ENCODE assay signal across 23 cellular contexts in the genomic region with DNA sequence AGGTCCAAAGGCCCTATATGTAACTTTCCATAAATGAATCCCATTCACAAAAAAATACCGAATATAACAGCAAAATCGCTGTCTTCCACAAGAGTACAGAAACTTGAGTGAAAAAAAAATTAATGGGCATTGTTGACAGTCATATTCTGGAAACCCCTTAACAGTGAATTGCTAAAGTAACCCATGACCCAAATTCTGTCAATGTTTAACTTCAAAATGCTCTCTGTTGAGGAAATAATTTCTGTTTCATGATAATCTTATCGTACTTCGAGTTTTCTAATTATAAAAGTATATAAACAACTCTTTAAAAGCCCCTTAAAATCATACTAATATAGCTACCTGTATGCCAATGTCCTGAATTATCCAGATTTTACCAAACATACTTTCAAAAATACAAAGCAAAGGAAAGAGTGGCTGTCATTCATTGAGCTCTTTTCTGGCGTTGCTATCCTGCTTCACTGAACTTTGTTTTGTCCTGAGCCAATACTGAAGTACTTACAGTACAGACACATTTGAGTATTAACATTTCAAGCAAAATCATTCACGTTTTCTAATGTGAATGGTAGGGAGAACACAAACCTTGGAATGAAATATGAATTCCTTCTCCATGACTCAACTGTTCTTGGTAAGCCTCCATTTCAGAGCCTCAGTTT. TPM values are rescaled to one million over a fixed set of nuclear protein-coding genes. Genes with fewer than 3 reads are reported as not detected.
"Had no signal": no experiment of that assay in that cellular context is flagged by ENCODE, and none has a peak within 500 bp of the region (broad histone marks: within the 10 kb centered on the region; RNA-seq: fewer than 3 reads in every experiment).

No MANE protein-coding gene starts in this region.

- H3K36me3 Mint-ChIP-seq: natural killer cell had no signal

- H3K4me1 Mint-ChIP-seq: activated CD4-positive, alpha-beta T cell treated with anti-CD3 and anti-CD28 coated beads, Interleukin-2, amount 10 ng/mL, durations not matched to agents 7 days and 5 days; central memory CD8-positive, alpha-beta T cell; natural killer cell had no signal

- H3K4me3 Mint-ChIP-seq: activated CD4-positive, alpha-beta T cell treated with anti-CD3 and anti-CD28 coated beads, Interleukin-2, amount 10 ng/mL, durations not matched to agents 7 days and 5 days; activated CD8-positive, alpha-beta T cell treated with anti-CD3 and anti-CD28 coated beads, Interleukin-2, amount 10 ng/mL, durations not matched to agents 7 days and 5 days; activated naive CD4-positive, alpha-beta T cell treated with anti-CD3 and anti-CD28 coated beads for 36 hours; activated T-cell treated with anti-CD3 and anti-CD28 coated beads, Interleukin-2, amount 50 U/mL, for 24 hours; central memory CD8-positive, alpha-beta T cell; natural killer cell had no signal

- ATAC-seq: activated CD4-positive, CD25-positive, alpha-beta regulatory T cell treated with anti-CD3 and anti-CD28 coated beads, Interleukin-2, amount 50 U/mL, for 24 hours; activated CD8-positive, alpha-beta T cell treated with anti-CD3 and anti-CD28 coated beads, Interleukin-2, amount 10 ng/mL, durations not matched to agents 7 days and 5 days; natural killer cell had no signal

- H3K4me3 ChIP-seq: coronary artery, lung had no signal

- H3K9me3 Mint-ChIP-seq: activated CD4-positive, alpha-beta T cell treated with anti-CD3 and anti-CD28 coated beads, Interleukin-2, amount 10 ng/mL, durations not matched to agents 7 days and 5 days; activated naive CD4-positive, alpha-beta T cell treated with anti-CD3 and anti-CD28 coated beads for 36 hours; activated T-cell treated with anti-CD3 and anti-CD28 coated beads, Interleukin-2, amount 50 U/mL, for 24 hours; activated T-helper 2 cell treated with anti-CD3 and anti-CD28 coated beads, Interferon-gamma antibody, Interleukin-2, Interleukin-4, amounts not matched to agents 10 μg/mL and 5 μg/mL and 100 μg/mL, durations not matched to agents 14 hours and 24 hours and 36 hours; central memory CD8-positive, alpha-beta T cell; natural killer cell had no signal

- H3K27ac ChIP-seq: coronary artery had no signal

- H3K27me3 Mint-ChIP-seq: central memory CD8-positive, alpha-beta T cell had no signal

- DNase-seq: activated CD4-positive, alpha-beta T cell treated with anti-CD3 and anti-CD28 coated beads, Interleukin-2, amount 10 ng/mL, durations not matched to agents 7 days and 5 days; activated CD8-positive, alpha-beta T cell treated with anti-CD3 and anti-CD28 coated beads, Interleukin-2, amount 10 ng/mL, durations not matched to agents 7 days and 5 days; activated naive CD4-positive, alpha-beta T cell treated with anti-CD3 and anti-CD28 coated beads for 36 hours; activated T-cell treated with anti-CD3 and anti-CD28 coated beads, Interleukin-2, amount 50 U/mL, for 24 hours; anterior cingulate cortex; foreskin melanocyte; glutamatergic neuron; hypothalamus; natural killer cell; stimulated activated CD4-positive, alpha-beta T cell treated with anti-CD3 and anti-CD28 coated beads, Interleukin-12 subunit alpha, Interleukin-12 subunit beta, amount 100 ng/mL, for 4 hours; stimulated activated CD4-positive, alpha-beta T cell treated with anti-CD3 and anti-CD28 coated beads, Interleukin-1b, Interleukin-23, amount 100 ng/mL, for 48 hours; stimulated activated CD8-positive, alpha-beta memory T cell treated with anti-CD3 and anti-CD28 coated beads, Interleukin-4, amount 100 ng/mL, for 48 hours; stimulated activated naive CD4-positive, alpha-beta T cell had no signal

- H3K27ac Mint-ChIP-seq: activated CD4-positive, alpha-beta T cell treated with anti-CD3 and anti-CD28 coated beads, Interleukin-2, amount 10 ng/mL, durations not matched to agents 7 days and 5 days; activated CD8-positive, alpha-beta T cell treated with anti-CD3 and anti-CD28 coated beads, Interleukin-2, amount 10 ng/mL, durations not matched to agents 7 days and 5 days; activated naive CD4-positive, alpha-beta T cell treated with anti-CD3 and anti-CD28 coated beads for 36 hours; activated T-cell treated with anti-CD3 and anti-CD28 coated beads, Interleukin-2, amount 50 U/mL, for 24 hours; activated T-helper 2 cell treated with anti-CD3 and anti-CD28 coated beads, Interferon-gamma antibody, Interleukin-2, Interleukin-4, amounts not matched to agents 10 μg/mL and 5 μg/mL and 100 μg/mL, durations not matched to agents 14 hours and 24 hours and 36 hours; natural killer cell had no signal

RNA-seq across cellular contexts. Expression of gene XAGE3, which starts 2.4 kb away (rescaled TPM):
- total RNA-seq: activated CD4-positive, alpha-beta T cell treated with anti-CD3 and anti-CD28 coated beads, Interleukin-2, amount 10 ng/mL, durations not matched to agents 7 days and 5 days; activated CD8-positive, alpha-beta T cell treated with anti-CD3 and anti-CD28 coated beads, Interleukin-2, amount 10 ng/mL, durations not matched to agents 7 days and 5 days; activated naive CD4-positive, alpha-beta T cell treated with anti-CD3 and anti-CD28 coated beads for 36 hours; activated T-helper 2 cell treated with anti-CD3 and anti-CD28 coated beads, Interferon-gamma antibody, Interleukin-2, Interleukin-4, amounts not matched to agents 10 μg/mL and 5 μg/mL and 100 μg/mL, durations not matched to agents 14 hours and 24 hours and 36 hours; epithelial cell of proximal tubule; fibroblast of lung; kidney epithelial cell; lung; natural killer cell; T-helper 1 cell treated with Interleukin-12 subunit alpha and Interleukin-12 subunit beta and Interleukin-4 antibody, amounts not matched to agents 30 ng/mL and 1 ng/mL, for 36 hours; urinary bladder had no signal

RNA-seq across cellular contexts. Expression of gene XAGE5, which starts 54.4 kb away (rescaled TPM):
- total RNA-seq: activated CD4-positive, alpha-beta T cell treated with anti-CD3 and anti-CD28 coated beads, Interleukin-2, amount 10 ng/mL, durations not matched to agents 7 days and 5 days; activated CD8-positive, alpha-beta T cell treated with anti-CD3 and anti-CD28 coated beads, Interleukin-2, amount 10 ng/mL, durations not matched to agents 7 days and 5 days; activated naive CD4-positive, alpha-beta T cell treated with anti-CD3 and anti-CD28 coated beads for 36 hours; activated T-helper 2 cell treated with anti-CD3 and anti-CD28 coated beads, Interferon-gamma antibody, Interleukin-2, Interleukin-4, amounts not matched to agents 10 μg/mL and 5 μg/mL and 100 μg/mL, durations not matched to agents 14 hours and 24 hours and 36 hours; epithelial cell of proximal tubule; fibroblast of lung; kidney epithelial cell; lung; natural killer cell; T-helper 1 cell treated with Interleukin-12 subunit alpha and Interleukin-12 subunit beta and Interleukin-4 antibody, amounts not matched to agents 30 ng/mL and 1 ng/mL, for 36 hours; urinary bladder had no signal
